ENCODE assay signal across 2 cellular contexts in the genomic region with DNA sequence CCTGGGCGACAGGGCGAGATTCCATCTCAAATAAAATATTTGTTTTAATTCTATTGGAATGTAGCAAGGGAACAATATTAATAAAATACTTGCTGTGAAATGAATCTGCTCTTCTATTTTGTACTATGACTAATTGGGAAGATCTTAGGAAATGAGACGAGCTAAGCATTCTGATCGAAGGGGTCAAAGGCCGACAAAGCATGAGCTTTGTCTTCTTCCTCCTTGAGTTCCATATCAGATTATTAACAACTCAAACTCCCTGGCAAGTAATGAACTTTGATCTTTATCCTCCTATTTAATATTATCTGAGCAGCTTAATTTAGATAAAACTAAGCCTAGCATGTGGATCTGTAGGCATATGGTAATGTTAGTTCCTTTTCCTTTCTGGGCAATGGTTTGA.
TF ChIP-seq lines count a peak whose summit lies in the region.

No MANE protein-coding gene starts in this region.

TF ChIP-seq in liver, 16 proteins besides CTCF, POLR2A, EP300 and RAD21:
- TF ChIP-seq SP1 (IDR thresholded peaks at IDR 0.05) (no peak), HNF4A (conservative IDR thresholded peaks at IDR 0.05) (peak; percentile 43 to 65), RXRA (IDR thresholded peaks at IDR 0.05) (peak in 1 of 2 donors; percentile 11), YY1 (IDR thresholded peaks at IDR 0.05) (no peak), HNF4G (IDR thresholded peaks at IDR 0.05) (no peak), JUND (IDR thresholded peaks at IDR 0.05) (peak in 1 of 2 donors; percentile 20), NR2F2 (IDR thresholded peaks at IDR 0.05) (no peak), EGR1 (IDR thresholded peaks at IDR 0.05; ENCODE audit: low read depth in 2 of 2) (no peak), TAF1 (conservative IDR thresholded peaks at IDR 0.05) (no peak), FOXA1 (IDR thresholded peaks at IDR 0.05) (no peak), FOXA2 (IDR thresholded peaks at IDR 0.05) (no peak)
- TF ChIP-seq, protein P1, sequence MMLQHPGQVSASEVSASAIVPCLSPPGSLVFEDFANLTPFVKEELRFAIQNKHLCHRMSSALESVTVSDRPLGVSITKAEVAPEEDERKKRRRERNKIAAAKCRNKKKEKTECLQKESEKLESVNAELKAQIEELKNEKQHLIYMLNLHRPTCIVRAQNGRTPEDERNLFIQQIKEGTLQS (IDR thresholded peaks at IDR 0.05) = no peak
- TF ChIP-seq, protein P2, sequence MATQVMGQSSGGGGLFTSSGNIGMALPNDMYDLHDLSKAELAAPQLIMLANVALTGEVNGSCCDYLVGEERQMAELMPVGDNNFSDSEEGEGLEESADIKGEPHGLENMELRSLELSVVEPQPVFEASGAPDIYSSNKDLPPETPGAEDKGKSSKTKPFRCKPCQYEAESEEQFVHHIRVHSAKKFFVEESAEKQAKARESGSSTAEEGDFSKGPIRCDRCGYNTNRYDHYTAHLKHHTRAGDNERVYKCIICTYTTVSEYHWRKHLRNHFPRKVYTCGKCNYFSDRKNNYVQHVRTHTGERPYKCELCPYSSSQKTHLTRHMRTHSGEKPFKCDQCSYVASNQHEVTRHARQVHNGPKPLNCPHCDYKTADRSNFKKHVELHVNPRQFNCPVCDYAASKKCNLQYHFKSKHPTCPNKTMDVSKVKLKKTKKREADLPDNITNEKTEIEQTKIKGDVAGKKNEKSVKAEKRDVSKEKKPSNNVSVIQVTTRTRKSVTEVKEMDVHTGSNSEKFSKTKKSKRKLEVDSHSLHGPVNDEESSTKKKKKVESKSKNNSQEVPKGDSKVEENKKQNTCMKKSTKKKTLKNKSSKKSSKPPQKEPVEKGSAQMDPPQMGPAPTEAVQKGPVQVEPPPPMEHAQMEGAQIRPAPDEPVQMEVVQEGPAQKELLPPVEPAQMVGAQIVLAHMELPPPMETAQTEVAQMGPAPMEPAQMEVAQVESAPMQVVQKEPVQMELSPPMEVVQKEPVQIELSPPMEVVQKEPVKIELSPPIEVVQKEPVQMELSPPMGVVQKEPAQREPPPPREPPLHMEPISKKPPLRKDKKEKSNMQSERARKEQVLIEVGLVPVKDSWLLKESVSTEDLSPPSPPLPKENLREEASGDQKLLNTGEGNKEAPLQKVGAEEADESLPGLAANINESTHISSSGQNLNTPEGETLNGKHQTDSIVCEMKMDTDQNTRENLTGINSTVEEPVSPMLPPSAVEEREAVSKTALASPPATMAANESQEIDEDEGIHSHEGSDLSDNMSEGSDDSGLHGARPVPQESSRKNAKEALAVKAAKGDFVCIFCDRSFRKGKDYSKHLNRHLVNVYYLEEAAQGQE (IDR thresholded peaks at IDR 0.05) = no peak
- TF ChIP-seq, protein P3, sequence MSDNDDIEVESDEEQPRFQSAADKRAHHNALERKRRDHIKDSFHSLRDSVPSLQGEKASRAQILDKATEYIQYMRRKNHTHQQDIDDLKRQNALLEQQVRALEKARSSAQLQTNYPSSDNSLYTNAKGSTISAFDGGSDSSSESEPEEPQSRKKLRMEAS (IDR thresholded peaks at IDR 0.05) = no peak

TF ChIP-seq in HepG2, 621 proteins besides CTCF, POLR2A, EP300 and RAD21:
- TF ChIP-seq ZNF724P (CRISPR knock-in tag; IDR thresholded peaks at IDR 0.05; ENCODE audit: borderline replicate concordance) = no peak
- TF ChIP-seq TOPORS (CRISPR knock-in tag; IDR thresholded peaks at IDR 0.05) = no peak
- no peak for TF ChIP-seq GATAD2A (CRISPR knock-in tag; IDR thresholded peaks at IDR 0.05)
- TF ChIP-seq MAFK (conservative IDR thresholded peaks at IDR 0.05 in 1 of 2, IDR thresholded peaks at IDR 0.05 in 1 of 2; ENCODE audit: low read length in 2 of 2) = peak in 1 of 2 experiments; percentile 63; a peak in 2 of 4 replicates
- no peak for TF ChIP-seq ZNF205 (CRISPR knock-in tag; IDR thresholded peaks at IDR 0.05)
TF ChIP-seq in HepG2: peak in this region for 1.
